In the genomic region with DNA sequence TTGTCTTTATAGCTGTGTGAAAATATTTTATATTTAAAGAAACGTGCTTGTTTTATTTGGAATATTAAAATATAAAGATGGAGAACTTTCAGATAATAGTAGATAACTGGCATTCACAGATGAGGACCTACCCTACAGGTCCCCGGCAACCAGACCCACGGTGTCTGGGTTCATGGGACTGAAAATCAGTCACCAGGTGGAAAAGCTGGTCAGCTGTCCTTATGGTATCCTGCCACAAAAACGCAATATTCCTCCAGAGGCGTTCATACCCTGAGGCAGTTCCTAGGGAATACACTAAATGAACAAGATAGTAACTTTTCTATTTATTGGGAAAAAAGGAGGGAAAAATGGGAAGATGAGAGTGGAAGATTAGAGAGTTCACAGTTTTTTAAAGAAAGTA, we compare ENCODE assay signal across 13 cellular contexts. TPM values are rescaled to one million over a fixed set of nuclear protein-coding genes. Genes with fewer than 3 reads are reported as not detected.
DNase-seq lines count a peak whose midpoint lies in the region; ATAC-seq and TF ChIP-seq lines count a peak whose summit lies in the region.
"Had no signal": no experiment of that assay in that cellular context is flagged by ENCODE, and none has a peak within 500 bp of the region (broad histone marks: within the 10 kb centered on the region; RNA-seq: fewer than 3 reads in every experiment).

No MANE protein-coding gene starts in this region.

- H3K79me2 ChIP-seq in ACC112 (ENCODE audit: control insufficient read depth, insufficient read depth, low read length, unreplicated experiment): no peaks in the 10 kb centered on the region

- no peak for DNase-seq in GM12864 (ENCODE audit: low read depth)
- DNase-seq in RPMI8226: peak; percentile 40
- no peak for DNase-seq in left lung
- DNase-seq in aorta: no peak
- DNase-seq in ACHN: no peak
- no peak for DNase-seq in HT-29 (ENCODE audit: low spot score)
- DNase-seq: foreskin melanocyte, NCI-H446 treated with DMSO at 0.1 percent for 48 hours, SHP77 had no signal

- 87 to 90% methylated on average over 5 of the region's 5 CpGs for WGBS in aorta, 2 donors

- in situ Hi-C loops in ACHN (cut with HindIII; ENCODE audit: low pct_ligation_motif_present, low pct_unique_long_range_greater_than_20kb, low sequenced_read_pairs): no loop called here

- no peak overlapping the region for H2AFZ ChIP-seq in ACC112 (ENCODE audit: low read length, unreplicated experiment)

- H3K9me3 ChIP-seq in left lung: peaks cover 0 to 3% of the 10 kb centered on the region in 2 donors
- no peaks in the 10 kb centered on the region for H3K9me3 ChIP-seq in aorta (ENCODE audit: control insufficient read depth, low read length)

- ATAC-seq in left lung (no peak), aorta (ENCODE audit: low FRiP score) (no peak), GM21381 (IDR thresholded peaks at IDR 0.05; ENCODE audit: unreplicated experiment) (no peak)
- ATAC-seq: WTC11 had no signal

- H3K27me3 ChIP-seq in ACC112 (ENCODE audit: insufficient read depth, low read length) (no peaks in the 10 kb centered on the region), left lung (no peaks in the 10 kb centered on the region), aorta (ENCODE audit: control insufficient read depth in 1 of 2, insufficient read depth in 2 of 2, low read length in 1 of 2) (no peaks in the 10 kb centered on the region)

- no peak overlapping the region for H3K27ac ChIP-seq in ACC112 (ENCODE audit: low read depth, low read length)
- H3K27ac ChIP-seq in left lung: peak overlapping the region; percentile 74 to 97
- H3K27ac ChIP-seq in aorta (ENCODE audit: low read depth in 1 of 2, low read length in 2 of 2): no peak overlapping the region

- no peak for TF ChIP-seq CTCF in GM12864 (IDR thresholded peaks at IDR 0.05; ENCODE audit: low read depth, low read length, missing control alignments)
- TF ChIP-seq CTCF in left lung (IDR thresholded peaks at IDR 0.05): no peak

- H3K36me3 ChIP-seq in ACC112 (ENCODE audit: insufficient read depth, low read length): no peaks in the 10 kb centered on the region
- H3K36me3 ChIP-seq in left lung: no peaks in the 10 kb centered on the region
- no peaks in the 10 kb centered on the region for H3K36me3 ChIP-seq in aorta (ENCODE audit: control insufficient read depth in 1 of 2, insufficient read depth in 2 of 2, low read length in 1 of 2)

- intact Hi-C loops in left lung (cut with DNase I): no loop called here
- intact Hi-C loops in aorta (cut with DNase I): loop anchor here in 1 of 2 donors (5.0 kb wide), 1 partner anchor 98 kb away; no protein-coding TSS in a partner anchor

- peak overlapping the region; percentile 76 for H3K4me3 ChIP-seq in ACC112 (ENCODE audit: low read depth, low read length)
- H3K4me3 ChIP-seq in GM12864 (ENCODE audit: low read depth, low read length): peak overlapping the region; percentile 65
- peak overlapping the region in 1 of 2 donors; percentile 43 for H3K4me3 ChIP-seq in left lung
- H3K4me3 ChIP-seq in aorta (ENCODE audit: low read length in 2 of 2): no peak overlapping the region

- peaks cover 20% of the 10 kb centered on the region for H3K4me1 ChIP-seq in ACC112 (ENCODE audit: control insufficient read depth, insufficient read depth, low read length, unreplicated experiment)
- peaks cover 9 to 48% of the 10 kb centered on the region in 2 donors for H3K4me1 ChIP-seq in left lung
- no peaks in the 10 kb centered on the region for H3K4me1 ChIP-seq in aorta (ENCODE audit: control insufficient read depth in 1 of 2, insufficient read depth in 2 of 2, low read length in 2 of 2)

RNA-seq across cellular contexts. Expression of a gene that starts 1.2 kb away (rescaled TPM):
- 10 to 100 TPM in 1 of 2 donors, 1 to 10 TPM in 1; 6.6 to 18.1 TPM for total RNA-seq in left lung
- total RNA-seq in aorta: 10 to 100 TPM in 1 of 2 donors, 1 to 10 TPM in 1; 5.8 to 12.8 TPM
- under 1 TPM; 0.33 to 0.75 TPM for polyA plus RNA-seq in aorta
- 0.15 and 0.34 TPM in 2 replicates for total RNA-seq in HT-29 (2014; rRNA removed; shearing (Covaris generic))

RNA-seq across cellular contexts. Expression of a gene that starts 12.1 kb away (rescaled TPM):
- 10 to 100 TPM; 68.5 to 81.1 TPM for total RNA-seq in left lung
- 100 to 1,000 TPM; 104 to 123 TPM for total RNA-seq in aorta
- 10 to 100 TPM; 49.6 to 57.5 TPM for polyA plus RNA-seq in aorta
- 6.2 and 8.8 TPM in 2 replicates for total RNA-seq in HT-29 (2014; rRNA removed; shearing (Covaris generic))

RNA-seq across cellular contexts. Expression of a gene that starts 50.9 kb away (rescaled TPM):
- total RNA-seq in left lung (10 to 100 TPM; 13.4 to 59.8 TPM), aorta (10 to 100 TPM; 18.1 to 29.7 TPM)
- 1 to 10 TPM; 1.1 to 4.5 TPM for polyA plus RNA-seq in aorta
- not detected in 2 replicates for total RNA-seq in HT-29 (2014; rRNA removed; shearing (Covaris generic))
- total RNA-seq: neural crest cell had no signal

Comparison
In these comparisons a context has a peak if more than half of its experiments do, and no peak if none do; other contexts are left out.
1. H3K27ac ChIP-seq: peak in left lung (2 of 2); none in ACC112 (single experiment) and aorta (0 of 2).
2. H3K4me3 ChIP-seq: peak in ACC112 (single experiment) and GM12864 (single experiment); none in aorta (0 of 2).
3. RNA of a gene that starts 50.9 kb away (total RNA-seq): 13.4 to 59.8 TPM in left lung and 18.1 to 29.7 TPM in aorta; not detected in HT-29; every median in the first group is over 10 times any median in the second.